ENCODE assay signal across 17 cellular contexts in genomic region chr12:131799828-131800593, GRCh38.
"Had no signal": no experiment of that assay in that cellular context is flagged by ENCODE, and none has a peak within 500 bp of the region (broad histone marks: within the 10 kb centered on the region; RNA-seq: fewer than 3 reads in every experiment).

No MANE protein-coding gene starts in this region.

- H3K9me3 ChIP-seq: body of pancreas, esophagus squamous epithelium, left ventricle myocardium inferior, thyroid gland had no signal

- H3K27me3 ChIP-seq: body of pancreas, esophagus squamous epithelium, thyroid gland had no signal

- ATAC-seq: activated T-cell treated with anti-CD3 and anti-CD28 coated beads, Interleukin-2, amount 50 U/mL, for 4 hours; body of pancreas had no signal

- H3K9me3 Mint-ChIP-seq: activated CD4-positive, alpha-beta memory T cell treated with anti-CD3 and anti-CD28 coated beads, Interleukin-2, amount 10 ng/mL, durations not matched to agents 7 days and 5 days; activated naive CD4-positive, alpha-beta T cell treated with anti-CD3 and anti-CD28 coated beads, Interleukin-2, amount 50 U/mL, for 24 hours; activated T-cell treated with anti-CD3 and anti-CD28 coated beads, Interleukin-2, amount 50 U/mL, for 4 hours; central memory CD8-positive, alpha-beta T cell; naive B cell had no signal

- H3K27ac Mint-ChIP-seq: activated CD4-positive, alpha-beta memory T cell treated with anti-CD3 and anti-CD28 coated beads, Interleukin-2, amount 10 ng/mL, durations not matched to agents 7 days and 5 days; activated naive CD4-positive, alpha-beta T cell treated with anti-CD3 and anti-CD28 coated beads, Interleukin-2, amount 50 U/mL, for 24 hours had no signal

- H3K27me3 Mint-ChIP-seq: activated CD4-positive, alpha-beta memory T cell treated with anti-CD3 and anti-CD28 coated beads, Interleukin-2, amount 10 ng/mL, durations not matched to agents 7 days and 5 days; activated naive CD4-positive, alpha-beta T cell treated with anti-CD3 and anti-CD28 coated beads, Interleukin-2, amount 50 U/mL, for 24 hours; central memory CD8-positive, alpha-beta T cell; naive B cell had no signal

- H3K4me1 Mint-ChIP-seq: activated CD4-positive, alpha-beta memory T cell treated with anti-CD3 and anti-CD28 coated beads, Interleukin-2, amount 10 ng/mL, durations not matched to agents 7 days and 5 days; activated naive CD4-positive, alpha-beta T cell treated with anti-CD3 and anti-CD28 coated beads, Interleukin-2, amount 50 U/mL, for 24 hours; central memory CD8-positive, alpha-beta T cell had no signal

- DNase-seq: activated CD4-positive, alpha-beta memory T cell treated with anti-CD3 and anti-CD28 coated beads, Interleukin-2, amount 10 ng/mL, durations not matched to agents 7 days and 5 days; activated effector memory CD4-positive, alpha-beta T cell treated with Interleukin-2 at 50 U/mL for 16 hours; activated T-cell treated with anti-CD3 and anti-CD28 coated beads, Interleukin-2, amount 50 U/mL, for 4 hours; amygdala; body of pancreas; cortex of kidney; effector CD8-positive, alpha-beta T cell; esophagus squamous epithelium; hippocampal formation; kidney; left ventricle myocardium inferior; naive B cell; stimulated activated CD4-positive, alpha-beta T cell treated with anti-CD3 and anti-CD28 coated beads, Interleukin-1b, Interleukin-23, amount 100 ng/mL, for 48 hours; thyroid gland had no signal

- H3K4me1 ChIP-seq: body of pancreas, left ventricle myocardium inferior had no signal

- H3K4me3 Mint-ChIP-seq: activated CD4-positive, alpha-beta memory T cell treated with anti-CD3 and anti-CD28 coated beads, Interleukin-2, amount 10 ng/mL, durations not matched to agents 7 days and 5 days; activated naive CD4-positive, alpha-beta T cell treated with anti-CD3 and anti-CD28 coated beads, Interleukin-2, amount 50 U/mL, for 24 hours; activated T-cell treated with anti-CD3 and anti-CD28 coated beads, Interleukin-2, amount 50 U/mL, for 4 hours; central memory CD8-positive, alpha-beta T cell; naive B cell had no signal

- H3K27ac ChIP-seq: body of pancreas, esophagus squamous epithelium, left ventricle myocardium inferior, parathyroid adenoma, thyroid gland had no signal

- H3K4me3 ChIP-seq: body of pancreas, esophagus squamous epithelium, left ventricle myocardium inferior, thyroid gland had no signal
